11 cellular contexts compared by ENCODE assay signal in the genomic region with DNA sequence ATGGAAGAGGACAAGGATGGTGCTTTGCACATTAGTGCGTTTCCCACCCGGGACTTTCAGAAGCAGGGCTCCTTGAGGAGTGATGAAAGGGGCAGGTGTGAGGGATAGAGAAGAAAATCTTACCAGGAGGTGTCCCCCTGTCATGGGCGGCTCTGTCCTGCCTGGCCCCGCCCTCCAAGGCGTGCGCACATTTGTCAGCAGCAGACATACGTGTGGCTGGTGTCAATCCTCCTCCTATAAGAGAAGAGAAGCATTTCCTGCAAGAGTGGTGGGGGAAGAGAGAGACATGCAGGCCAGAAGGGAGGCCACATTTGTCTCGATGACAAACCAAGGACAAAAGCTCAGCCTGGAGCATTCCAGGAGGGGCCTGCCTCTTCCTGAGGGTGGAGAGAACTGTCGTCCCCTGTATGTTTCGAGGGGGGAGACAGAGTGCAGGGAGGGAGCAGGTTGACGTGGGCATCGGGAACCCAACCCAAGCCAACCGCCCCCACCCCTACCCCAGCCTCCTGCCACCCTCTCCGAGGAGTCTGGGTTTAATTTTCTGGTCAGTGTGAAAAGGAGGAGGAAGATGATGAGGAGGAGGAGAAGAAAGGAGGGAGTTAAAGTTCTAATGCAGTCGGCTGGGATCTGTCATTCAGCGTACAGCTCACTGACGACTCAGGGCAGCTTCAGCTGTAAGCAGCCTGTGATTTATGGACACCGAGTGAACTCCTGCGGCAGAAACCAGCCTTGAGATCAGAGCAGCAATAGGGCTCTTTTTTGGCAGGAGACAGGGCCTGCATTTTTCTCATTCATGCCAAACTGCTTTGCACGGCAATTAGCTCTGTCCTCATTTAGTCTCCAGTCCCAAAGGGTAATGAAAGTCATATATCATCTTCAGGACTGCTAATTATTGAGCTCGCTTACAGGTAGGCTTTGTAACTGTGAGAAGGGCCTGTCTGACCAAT. TPM values are rescaled to one million over a fixed set of nuclear protein-coding genes. Genes with fewer than 3 reads are reported as not detected.
DNase-seq lines count a peak whose midpoint lies in the region; ATAC-seq and TF ChIP-seq lines count a peak whose summit lies in the region.
"Had no signal": no experiment of that assay in that cellular context is flagged by ENCODE, and none has a peak within 500 bp of the region (broad histone marks: within the 10 kb centered on the region; RNA-seq: fewer than 3 reads in every experiment).

No MANE protein-coding gene starts in this region.

- H3K4me3 ChIP-seq in coronary artery = peak overlapping the region; percentile 52
- H3K4me3 ChIP-seq: A549 had no signal

- peak overlapping the region; percentile 80 for H3K4me3 Mint-ChIP-seq in type B pancreatic cell

- TF ChIP-seq CTCF in coronary artery (IDR thresholded peaks at IDR 0.05) (no peak), type B pancreatic cell (conservative IDR thresholded peaks at IDR 0.05) (no peak)

- peaks cover 21% of the 10 kb centered on the region for H3K9me3 Mint-ChIP-seq in type B pancreatic cell

- peak overlapping the region; percentile 98 for H3K27ac Mint-ChIP-seq in type B pancreatic cell

- H3K27ac ChIP-seq in coronary artery = peak overlapping the region in 1 of 2 donors; percentile 58
- H3K27ac ChIP-seq: A549 had no signal

- H3K36me3 Mint-ChIP-seq in type B pancreatic cell = peaks cover 4% of the 10 kb centered on the region

- peaks cover 63% of the 10 kb centered on the region for H3K4me1 Mint-ChIP-seq in type B pancreatic cell (ENCODE audit: unreplicated experiment)

- H3K27me3 Mint-ChIP-seq in type B pancreatic cell = peaks cover 18% of the 10 kb centered on the region

- DNase-seq in NCI-H2171 treated with DMSO at 0.1 percent for 48 hours (lab: John Stamatoyannopoulos, UW) (peak; percentile 9), NCI-H2171 (lab: John Stamatoyannopoulos, UW) (no peak), coronary artery (ENCODE audit: low spot score) (no peak), kidney tubule cell (ENCODE audit: low spot score) (peak; percentile 44), type B pancreatic cell (ENCODE audit: extremely low spot score, unreplicated experiment) (peak; percentile 78), GF-D8 (lab: John Stamatoyannopoulos, UW) (no peak), SHP77 treated with DMSO at 0.1 percent for 48 hours (lab: John Stamatoyannopoulos, UW) (no peak)
- DNase-seq: activated CD4-positive, CD25-positive, alpha-beta regulatory T cell; central memory CD4-positive, alpha-beta T cell had no signal

- no peak for ATAC-seq in HG03095 (IDR thresholded peaks at IDR 0.05; ENCODE audit: unreplicated experiment)

RNA-seq across cellular contexts. Expression of gene COMTD1, which starts 47.7 kb away (rescaled TPM):
- total RNA-seq in type B pancreatic cell (ENCODE audit: low replicate concordance) = 40.4 and 62.6 TPM in 2 replicates

Comparison
In these comparisons a context has a peak if more than half of its experiments do, and no peak if none do; other contexts are left out.
1. DNase-seq: peak in NCI-H2171 treated with DMSO at 0.1 percent for 48 hours (single experiment), kidney tubule cell (single experiment) and type B pancreatic cell (single experiment); none in NCI-H2171 (single experiment), coronary artery (single experiment), GF-D8 (single experiment) and SHP77 treated with DMSO at 0.1 percent for 48 hours (single experiment).